Comparison of ENCODE assay signal across 2 cellular contexts in the genomic region with DNA sequence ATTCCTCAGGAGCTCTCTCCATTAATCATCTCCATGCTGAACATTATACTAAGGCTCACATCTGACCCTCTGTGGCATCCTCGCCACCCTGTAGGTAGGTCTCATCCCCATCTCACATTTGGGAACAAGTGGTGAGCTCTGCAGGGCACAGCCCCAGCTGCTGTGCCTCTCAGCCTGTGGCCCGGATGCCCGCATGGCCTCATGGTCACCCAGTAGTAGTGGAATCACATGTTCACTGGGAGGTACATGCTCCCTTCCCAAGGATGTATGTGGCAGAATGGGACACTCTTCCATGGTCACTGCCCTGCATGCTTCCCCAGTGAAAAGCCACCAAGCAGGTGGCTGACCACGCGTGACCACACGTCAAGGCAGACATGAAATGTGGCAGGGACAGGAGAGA.
TF ChIP-seq lines count a peak whose summit lies in the region.

No MANE protein-coding gene starts in this region.

TF ChIP-seq in IMR-90, 13 proteins besides CTCF, POLR2A, EP300 and RAD21:
- TF ChIP-seq RFX5 (IDR thresholded peaks at IDR 0.05; ENCODE audit: low read depth, low read length) (no peak), RCOR1 (IDR thresholded peaks at IDR 0.05; ENCODE audit: insufficient replicate concordance, low read length) (no peak), MXI1 (IDR thresholded peaks at IDR 0.05; ENCODE audit: borderline replicate concordance, low read depth, low read length) (no peak), CEBPB (IDR thresholded peaks at IDR 0.05; ENCODE audit: low read depth, low read length) (no peak), BHLHE40 (IDR thresholded peaks at IDR 0.05; ENCODE audit: low read depth, low read length) (no peak), FOS (IDR thresholded peaks at IDR 0.05; ENCODE audit: low read depth, low read length) (no peak), MAFK (IDR thresholded peaks at IDR 0.05; ENCODE audit: low read depth, low read length) (no peak), CHD1 (IDR thresholded peaks at IDR 0.05; ENCODE audit: low read depth, low read length) (no peak), SMC3 (IDR thresholded peaks at IDR 0.05; ENCODE audit: low read depth, low read length) (no peak), MAZ (IDR thresholded peaks at IDR 0.05; ENCODE audit: borderline replicate concordance, low read depth, low read length) (no peak), NFE2L2 (IDR thresholded peaks at IDR 0.05; ENCODE audit: low read depth, low read length) (no peak)

TF ChIP-seq in HepG2, 621 proteins besides CTCF, POLR2A, EP300 and RAD21:
- no peak for TF ChIP-seq ZNF782 (CRISPR knock-in tag; IDR thresholded peaks at IDR 0.05; ENCODE audit: borderline replicate concordance)
- TF ChIP-seq, protein P1, sequence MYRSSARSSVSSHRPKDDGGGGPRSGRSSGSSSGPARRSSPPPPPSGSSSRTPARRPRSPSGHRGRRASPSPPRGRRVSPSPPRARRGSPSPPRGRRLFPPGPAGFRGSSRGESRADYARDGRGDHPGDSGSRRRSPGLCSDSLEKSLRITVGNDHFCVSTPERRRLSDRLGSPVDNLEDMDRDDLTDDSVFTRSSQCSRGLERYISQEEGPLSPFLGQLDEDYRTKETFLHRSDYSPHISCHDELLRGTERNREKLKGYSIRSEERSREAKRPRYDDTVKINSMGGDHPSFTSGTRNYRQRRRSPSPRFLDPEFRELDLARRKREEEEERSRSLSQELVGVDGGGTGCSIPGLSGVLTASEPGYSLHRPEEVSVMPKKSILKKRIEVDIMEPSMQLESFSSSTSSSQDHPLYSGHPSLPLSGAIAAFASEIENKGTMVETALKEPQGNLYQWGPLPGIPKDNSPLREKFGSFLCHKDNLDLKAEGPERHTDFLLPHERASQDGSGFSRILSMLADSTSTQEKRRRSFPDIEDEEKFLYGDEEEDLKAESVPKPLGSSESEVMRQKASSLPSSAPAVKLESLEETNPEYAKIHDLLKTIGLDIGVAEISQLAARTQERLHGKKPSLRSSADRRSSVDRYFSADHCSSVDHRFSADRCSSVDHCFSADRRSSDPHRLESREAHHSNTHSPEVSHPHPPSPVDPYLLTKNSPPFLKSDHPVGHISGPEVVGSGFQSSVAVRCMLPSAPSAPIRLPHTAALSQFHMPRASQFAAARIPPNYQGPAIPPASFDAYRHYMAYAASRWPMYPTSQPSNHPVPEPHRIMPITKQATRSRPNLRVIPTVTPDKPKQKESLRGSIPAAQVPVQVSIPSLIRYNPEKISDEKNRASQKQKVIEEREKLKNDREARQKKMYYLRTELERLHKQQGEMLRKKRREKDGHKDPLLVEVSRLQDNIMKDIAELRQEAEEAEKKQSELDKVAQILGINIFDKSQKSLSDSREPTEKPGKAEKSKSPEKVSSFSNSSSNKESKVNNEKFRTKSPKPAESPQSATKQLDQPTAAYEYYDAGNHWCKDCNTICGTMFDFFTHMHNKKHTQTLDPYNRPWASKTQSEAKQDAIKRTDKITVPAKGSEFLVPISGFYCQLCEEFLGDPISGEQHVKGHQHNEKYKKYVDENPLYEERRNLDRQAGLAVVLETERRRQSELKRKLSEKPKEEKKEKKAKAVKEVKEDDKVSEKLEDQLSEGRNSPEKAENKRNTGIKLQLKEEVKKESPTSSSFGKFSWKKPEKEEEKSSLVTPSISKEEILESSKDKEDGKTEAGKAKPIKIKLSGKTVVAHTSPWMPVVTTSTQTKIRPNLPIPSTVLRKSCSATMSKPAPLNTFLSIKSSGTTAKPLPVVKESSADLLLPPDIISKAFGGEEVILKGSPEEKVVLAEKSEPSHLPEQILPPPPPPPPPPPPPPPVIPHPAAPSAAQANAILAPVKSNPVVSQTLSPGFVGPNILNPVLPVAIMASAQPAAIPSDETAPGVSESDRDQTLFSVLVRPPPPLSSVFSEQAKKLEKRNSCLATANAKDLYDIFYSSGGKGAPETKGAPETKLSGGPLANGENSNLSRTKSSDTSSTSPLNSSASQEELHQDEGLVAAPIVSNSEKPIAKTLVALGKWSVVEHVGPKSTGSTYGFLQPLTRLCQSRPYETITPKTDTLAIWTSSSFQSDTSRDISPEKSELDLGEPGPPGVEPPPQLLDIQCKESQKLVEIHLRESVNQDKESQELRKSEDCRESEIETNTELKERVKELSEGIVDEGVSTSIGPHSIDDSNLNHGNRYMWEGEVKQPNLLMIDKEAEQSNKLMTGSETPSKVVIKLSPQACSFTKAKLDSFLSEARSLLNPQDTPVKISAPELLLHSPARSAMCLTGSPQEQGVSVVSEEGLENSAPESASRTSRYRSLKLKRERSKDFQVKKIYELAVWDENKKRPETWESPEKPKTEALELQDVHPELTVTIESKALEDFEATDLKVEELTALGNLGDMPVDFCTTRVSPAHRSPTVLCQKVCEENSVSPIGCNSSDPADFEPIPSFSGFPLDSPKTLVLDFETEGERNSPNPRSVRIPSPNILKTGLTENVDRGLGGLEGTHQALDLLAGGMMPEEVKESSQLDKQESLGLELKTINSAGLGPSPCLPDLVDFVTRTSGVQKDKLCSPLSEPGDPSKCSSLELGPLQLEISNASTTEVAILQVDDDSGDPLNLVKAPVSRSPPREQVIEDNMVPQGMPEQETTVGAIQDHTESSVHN (CRISPR knock-in tag; IDR thresholded peaks at IDR 0.05): no peak
- TF ChIP-seq CBX5 (CRISPR knock-in tag; IDR thresholded peaks at IDR 0.05; ENCODE audit: borderline replicate concordance): 0 out of 2 replicates have a peak, but pooled peaks have one; percentile 20
- TF ChIP-seq, protein P2, sequence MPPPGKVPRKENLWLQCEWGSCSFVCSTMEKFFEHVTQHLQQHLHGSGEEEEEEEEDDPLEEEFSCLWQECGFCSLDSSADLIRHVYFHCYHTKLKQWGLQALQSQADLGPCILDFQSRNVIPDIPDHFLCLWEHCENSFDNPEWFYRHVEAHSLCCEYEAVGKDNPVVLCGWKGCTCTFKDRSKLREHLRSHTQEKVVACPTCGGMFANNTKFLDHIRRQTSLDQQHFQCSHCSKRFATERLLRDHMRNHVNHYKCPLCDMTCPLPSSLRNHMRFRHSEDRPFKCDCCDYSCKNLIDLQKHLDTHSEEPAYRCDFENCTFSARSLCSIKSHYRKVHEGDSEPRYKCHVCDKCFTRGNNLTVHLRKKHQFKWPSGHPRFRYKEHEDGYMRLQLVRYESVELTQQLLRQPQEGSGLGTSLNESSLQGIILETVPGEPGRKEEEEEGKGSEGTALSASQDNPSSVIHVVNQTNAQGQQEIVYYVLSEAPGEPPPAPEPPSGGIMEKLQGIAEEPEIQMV (CRISPR knock-in tag; IDR thresholded peaks at IDR 0.05; ENCODE audit: low read depth): 0 out of 2 replicates have a peak, but pooled peaks have one; percentile 27
- TF ChIP-seq, protein P3, sequence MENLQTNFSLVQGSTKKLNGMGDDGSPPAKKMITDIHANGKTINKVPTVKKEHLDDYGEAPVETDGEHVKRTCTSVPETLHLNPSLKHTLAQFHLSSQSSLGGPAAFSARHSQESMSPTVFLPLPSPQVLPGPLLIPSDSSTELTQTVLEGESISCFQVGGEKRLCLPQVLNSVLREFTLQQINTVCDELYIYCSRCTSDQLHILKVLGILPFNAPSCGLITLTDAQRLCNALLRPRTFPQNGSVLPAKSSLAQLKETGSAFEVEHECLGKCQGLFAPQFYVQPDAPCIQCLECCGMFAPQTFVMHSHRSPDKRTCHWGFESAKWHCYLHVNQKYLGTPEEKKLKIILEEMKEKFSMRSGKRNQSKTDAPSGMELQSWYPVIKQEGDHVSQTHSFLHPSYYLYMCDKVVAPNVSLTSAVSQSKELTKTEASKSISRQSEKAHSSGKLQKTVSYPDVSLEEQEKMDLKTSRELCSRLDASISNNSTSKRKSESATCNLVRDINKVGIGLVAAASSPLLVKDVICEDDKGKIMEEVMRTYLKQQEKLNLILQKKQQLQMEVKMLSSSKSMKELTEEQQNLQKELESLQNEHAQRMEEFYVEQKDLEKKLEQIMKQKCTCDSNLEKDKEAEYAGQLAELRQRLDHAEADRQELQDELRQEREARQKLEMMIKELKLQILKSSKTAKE (CRISPR knock-in tag; IDR thresholded peaks at IDR 0.05; ENCODE audit: borderline replicate concordance): no peak
